Comparison of ENCODE assay signal across 1 cellular context in genomic region chr1:26786437-26787380, GRCh38.
TF ChIP-seq lines count a peak whose summit lies in the region.

No MANE protein-coding gene starts in this region.

TF ChIP-seq in HepG2, 621 proteins besides CTCF, POLR2A, EP300 and RAD21 (continued from another document and continues in another):
- TF ChIP-seq POLR2G (IDR thresholded peaks at IDR 0.05; ENCODE audit: low read depth, low read length) (peak; percentile 85), ZNF775 (CRISPR knock-in tag; IDR thresholded peaks at IDR 0.05; ENCODE audit: borderline replicate concordance) (no peak), ZHX2 (IDR thresholded peaks at IDR 0.05; ENCODE audit: low read depth) (peak; percentile 44; the same call in 1 of the 2 replicates), ZHX2 (CRISPR knock-in tag; IDR thresholded peaks at IDR 0.05; ENCODE audit: borderline replicate concordance) (no peak), HNRNPH1 (optimal IDR thresholded peaks at IDR 0.05; ENCODE audit: low read depth, low read length) (no peak), HMGXB3 (CRISPR knock-in tag; IDR thresholded peaks at IDR 0.05; ENCODE audit: borderline replicate concordance) (peak; percentile 50; the same call in 1 of the 2 replicates), ZSCAN12 (CRISPR knock-in tag; IDR thresholded peaks at IDR 0.05) (0 out of 2 replicates have a peak, but pooled peaks have one; percentile 21), USF2 (IDR thresholded peaks at IDR 0.05; ENCODE audit: low read depth, low read length) (no peak), USF2 (CRISPR knock-in tag; IDR thresholded peaks at IDR 0.05; ENCODE audit: borderline replicate concordance) (no peak), ARNT (IDR thresholded peaks at IDR 0.05) (no peak), ZNF883 (CRISPR knock-in tag; IDR thresholded peaks at IDR 0.05; ENCODE audit: not compliant biosample characterization) (no peak), ZNF761 (CRISPR knock-in tag; conservative IDR thresholded peaks at IDR 0.05) (no peak), HMG20A (CRISPR knock-in tag; IDR thresholded peaks at IDR 0.05; ENCODE audit: borderline replicate concordance) (no peak), NR2F6 (IDR thresholded peaks at IDR 0.05) (no peak; the same call in 1 of the 2 replicates), NR2F6 (CRISPR knock-in tag; IDR thresholded peaks at IDR 0.05) (0 out of 2 replicates have a peak, but pooled peaks have one; percentile 31), TGIF2 (CRISPR knock-in tag; IDR thresholded peaks at IDR 0.05) (peak; percentile 56; the same call in 1 of the 2 replicates), ZMYM2 (CRISPR knock-in tag; IDR thresholded peaks at IDR 0.05) (no peak), ZNF691 (CRISPR knock-in tag; IDR thresholded peaks at IDR 0.05; ENCODE audit: borderline replicate concordance, low read depth) (no peak), TEAD2 (CRISPR knock-in tag; IDR thresholded peaks at IDR 0.05) (no peak), ZFP37 (CRISPR knock-in tag; IDR thresholded peaks at IDR 0.05; ENCODE audit: borderline replicate concordance) (no peak), ZNF142 (CRISPR knock-in tag; IDR thresholded peaks at IDR 0.05) (no peak), ZNF101 (CRISPR knock-in tag; IDR thresholded peaks at IDR 0.05; ENCODE audit: borderline replicate concordance, low read depth) (no peak), FOXO1 (CRISPR knock-in tag; IDR thresholded peaks at IDR 0.05) (no peak), NFRKB (IDR thresholded peaks at IDR 0.05) (no peak), ZNF605 (CRISPR knock-in tag; IDR thresholded peaks at IDR 0.05) (no peak), ELK4 (CRISPR knock-in tag; IDR thresholded peaks at IDR 0.05; ENCODE audit: borderline replicate concordance) (no peak), KLF11 (CRISPR knock-in tag; IDR thresholded peaks at IDR 0.05) (peak; percentile 44; the same call in 1 of the 2 replicates), SOX6 (IDR thresholded peaks at IDR 0.05) (no peak), SOX6 (CRISPR knock-in tag; IDR thresholded peaks at IDR 0.05) (no peak), BHLHE40 (IDR thresholded peaks at IDR 0.05; ENCODE audit: low read length) (no peak), ZBTB42 (CRISPR knock-in tag; IDR thresholded peaks at IDR 0.05) (no peak)
